ENCODE assay signal across 1 cellular context in the genomic region with DNA sequence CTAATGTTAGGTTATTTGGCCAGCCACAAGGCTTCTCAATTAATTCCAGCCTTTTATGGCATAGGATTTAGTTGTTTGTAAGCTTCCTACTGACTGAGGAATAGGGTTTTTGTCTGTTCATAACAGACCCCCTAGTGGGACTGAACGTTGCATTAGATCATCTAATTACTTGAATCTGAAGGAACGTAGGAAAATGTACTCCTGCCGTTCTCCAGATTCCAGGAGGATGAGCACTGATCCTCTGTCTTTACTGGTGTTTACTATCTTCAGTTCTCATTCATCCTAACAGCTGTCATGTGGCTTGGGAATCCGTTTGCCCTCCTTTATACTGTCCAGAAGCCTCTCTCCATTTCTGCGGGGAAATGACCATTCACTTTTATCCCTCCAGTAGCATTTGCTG.
TF ChIP-seq lines count a peak whose summit lies in the region.

No MANE protein-coding gene starts in this region.

TF ChIP-seq in IMR-90, 13 proteins besides CTCF, POLR2A, EP300 and RAD21 (continued from another document):
- TF ChIP-seq CEBPB (IDR thresholded peaks at IDR 0.05; ENCODE audit: low read depth, low read length) = no peak
